Comparison of ENCODE assay signal across 8 cellular contexts in genomic region chr1:161905269-161905884, GRCh38.
DNase-seq lines count a peak whose midpoint lies in the region; ATAC-seq, FAIRE-seq and TF ChIP-seq lines count a peak whose summit lies in the region.

No MANE protein-coding gene starts in this region.

- ATAC-seq in GM18519 (IDR thresholded peaks at IDR 0.05; ENCODE audit: low FRiP score, unreplicated experiment) (no peak), GM21723 (IDR thresholded peaks at IDR 0.05; ENCODE audit: unreplicated experiment) (no peak)

- H3K9me2 ChIP-seq in PC-9 (ENCODE audit: insufficient read depth): no peaks in the 10 kb centered on the region; the same call in 1 of the 2 replicates

- WGBS in smooth muscle cell (ENCODE audit: low lambda C conversion rate): 98% methylated on average over 3 of the region's 3 CpGs

- DNase-seq in AG10803 (ENCODE audit: low read depth) (peak; percentile 17), GM19239 (ENCODE audit: insufficient read length, low spot score) (no peak), PC-9 (no peak), endothelial cell of umbilical vein (ENCODE audit: low read depth, low spot score) (peak; percentile 37), smooth muscle cell (lab: John Stamatoyannopoulos, UW; ENCODE audit: unreplicated experiment) (no peak), cerebellum (ENCODE audit: low spot score) (no peak)

- FAIRE-seq in GM19239 (lab: Jason Lieb, UNC): peak; percentile 53
- FAIRE-seq in endothelial cell of umbilical vein (lab: Jason Lieb, UNC): no peak

- H2AFZ ChIP-seq in PC-9 (no peak overlapping the region), endothelial cell of umbilical vein (ENCODE audit: low read depth, low read length) (no peak overlapping the region), smooth muscle cell (ENCODE audit: low read depth) (no peak overlapping the region)

- no TSS peak for BruUV-seq in PC-9 (replicated peaks; lab: Mats Ljungman, UMichigan)
- no TSS peak for BruUV-seq in endothelial cell of umbilical vein (replicated peaks; lab: Mats Ljungman, UMichigan)

- peak; percentile 41 for TF ChIP-seq CTCF in AG10803 (conservative IDR thresholded peaks at IDR 0.05; ENCODE audit: low read length)
- peak; percentile 67 for TF ChIP-seq CTCF in PC-9 (conservative IDR thresholded peaks at IDR 0.05)
- peak; percentile 32 to 39 for TF ChIP-seq CTCF in endothelial cell of umbilical vein (IDR thresholded peaks at IDR 0.05; ENCODE audit: extremely low read depth in 1 of 2, insufficient read depth in 1 of 2, low read depth in 1 of 2, low read length in 2 of 2)
- TF ChIP-seq CTCF in smooth muscle cell (IDR thresholded peaks at IDR 0.05; ENCODE audit: borderline replicate concordance, insufficient read depth, poor library complexity, severe bottlenecking): peak; percentile 39

- H3K27ac ChIP-seq in PC-9 (no peak overlapping the region), endothelial cell of umbilical vein (ENCODE audit: insufficient read depth, low read depth, low read length) (no peak overlapping the region), smooth muscle cell (ENCODE audit: low read depth) (no peak overlapping the region)

- no peaks in the 10 kb centered on the region for H4K20me1 ChIP-seq in PC-9 (ENCODE audit: insufficient read depth)
- no peaks in the 10 kb centered on the region for H4K20me1 ChIP-seq in endothelial cell of umbilical vein (replicated peaks; ENCODE audit: control insufficient read depth, extremely low read depth, insufficient read depth, low read length)
- no peaks in the 10 kb centered on the region for H4K20me1 ChIP-seq in smooth muscle cell (ENCODE audit: low read depth)

- intact Hi-C loops in PC-9 (cut with micrococcal nuclease; ENCODE audit: unreplicated experiment) (no loop called here), endothelial cell of umbilical vein (cut with micrococcal nuclease) (loop anchor here (2.0 kb wide), 1 partner anchor 57 kb away; no protein-coding TSS in a partner anchor)

- dilution Hi-C loops in endothelial cell of umbilical vein (cut with MboI; ENCODE audit: extremely low pct_ligation_motif_present, low sequenced_read_pairs): no loop called here

- H3F3A ChIP-seq in PC-9 (ENCODE audit: insufficient read depth, low read depth) (no peaks in the 10 kb centered on the region; the same call in 1 of the 2 replicates), smooth muscle cell (ENCODE audit: low read depth) (no peaks in the 10 kb centered on the region)

- H3K9me3 ChIP-seq in PC-9 (ENCODE audit: insufficient read depth, low read depth) (no peaks in the 10 kb centered on the region), endothelial cell of umbilical vein (replicated peaks; ENCODE audit: control insufficient read depth, insufficient read depth, low read length) (no peaks in the 10 kb centered on the region), smooth muscle cell (replicated peaks; ENCODE audit: low read depth) (no peaks in the 10 kb centered on the region)

- H3K79me2 ChIP-seq in PC-9 (ENCODE audit: low read depth): no peaks in the 10 kb centered on the region
- no peaks in the 10 kb centered on the region for H3K79me2 ChIP-seq in endothelial cell of umbilical vein (ENCODE audit: control insufficient read depth, insufficient read depth, low read length)
- no peaks in the 10 kb centered on the region for H3K79me2 ChIP-seq in smooth muscle cell (ENCODE audit: low read depth)

- CTCF ChIA-PET in PC-9 (lab: Charles Lee) (interaction anchor here (0.6 kb wide), 1 partner anchor 54 kb away, joined by 12 read pairs; no protein-coding TSS in a partner anchor), endothelial cell of umbilical vein (lab: Charles Lee) (interaction anchor here (0.9 to 2.1 kb wide), 8 partner anchors 13 to 132 kb away, joined by 3 to 8 read pairs (median 4); no protein-coding TSS in a partner anchor)

- no peaks in the 10 kb centered on the region for H3K4me1 ChIP-seq in PC-9 (replicated peaks; ENCODE audit: insufficient read depth)
- peaks cover 11% of the 10 kb centered on the region for H3K4me1 ChIP-seq in endothelial cell of umbilical vein (ENCODE audit: control insufficient read depth, extremely low read depth, insufficient read depth, low read length)
- H3K4me1 ChIP-seq in smooth muscle cell (ENCODE audit: low read depth): peaks cover 4% of the 10 kb centered on the region

- TF ChIP-seq POLR2A in endothelial cell of umbilical vein (IDR thresholded peaks at IDR 0.05; ENCODE audit: low read depth, low read length): no peak

- no peaks in the 10 kb centered on the region for H3K27me3 ChIP-seq in PC-9 (ENCODE audit: insufficient read depth, low read depth)
- H3K27me3 ChIP-seq in endothelial cell of umbilical vein (ENCODE audit: control insufficient read depth in 2 of 2, insufficient read depth in 2 of 2, low read length in 2 of 2): no peaks in the 10 kb centered on the region
- no peaks in the 10 kb centered on the region for H3K27me3 ChIP-seq in smooth muscle cell (ENCODE audit: low read depth)

- H3K9ac ChIP-seq in endothelial cell of umbilical vein (replicated peaks; ENCODE audit: extremely low read depth, insufficient read depth, low read length): no peak overlapping the region
- no peak overlapping the region for H3K9ac ChIP-seq in smooth muscle cell (ENCODE audit: low read depth)

- H3K4me2 ChIP-seq in PC-9: no peak overlapping the region
- H3K4me2 ChIP-seq in endothelial cell of umbilical vein (ENCODE audit: insufficient read depth, low read length): no peak overlapping the region
- H3K4me2 ChIP-seq in smooth muscle cell: no peak overlapping the region

- H3K9me1 ChIP-seq in endothelial cell of umbilical vein (replicated peaks; ENCODE audit: control insufficient read depth, extremely low read depth, insufficient read depth, low read length): no peaks in the 10 kb centered on the region

- H3K36me3 ChIP-seq in PC-9 (ENCODE audit: low read depth) (no peaks in the 10 kb centered on the region), endothelial cell of umbilical vein (ENCODE audit: control insufficient read depth in 2 of 2, extremely low read depth in 1 of 2, insufficient read depth in 2 of 2, low read length in 2 of 2) (no peaks in the 10 kb centered on the region), smooth muscle cell (ENCODE audit: low read depth) (no peaks in the 10 kb centered on the region)

- H3K4me3 ChIP-seq in AG10803 (ENCODE audit: low read length) (no peak overlapping the region), PC-9 (no peak overlapping the region), endothelial cell of umbilical vein (replicated peaks in 1 of 3; ENCODE audit: insufficient read depth in 1 of 3, low read depth in 1 of 3, low read length in 3 of 3) (no peak overlapping the region), smooth muscle cell (no peak overlapping the region)

- POLR2A ChIA-PET in PC-9 (lab: Charles Lee; ENCODE audit: unreplicated experiment): no interaction called here
- POLR2A ChIA-PET in endothelial cell of umbilical vein (lab: Charles Lee): no interaction called here

TF ChIP-seq in endothelial cell of umbilical vein, 7 proteins besides CTCF, POLR2A, EP300 and RAD21:
- no peak for TF ChIP-seq GATA2 (IDR thresholded peaks at IDR 0.05; ENCODE audit: insufficient read depth, insufficient read length, low read depth, low read length)
- TF ChIP-seq FOS (IDR thresholded peaks at IDR 0.05; ENCODE audit: borderline replicate concordance, insufficient read depth, low read length): no peak
- no peak for TF ChIP-seq MYC (IDR thresholded peaks at IDR 0.05; ENCODE audit: low read depth, low read length)
- TF ChIP-seq JUN (IDR thresholded peaks at IDR 0.05; ENCODE audit: borderline replicate concordance, insufficient read depth, insufficient read length, low read depth): no peak
- no peak for TF ChIP-seq MAX (IDR thresholded peaks at IDR 0.05; ENCODE audit: insufficient read depth, insufficient read length)
- no peak for TF ChIP-seq POLR2AphosphoS5 (IDR thresholded peaks at IDR 0.05; ENCODE audit: insufficient read depth, low read depth, low read length)
- TF ChIP-seq EZH2 (IDR thresholded peaks at IDR 0.05; ENCODE audit: borderline replicate concordance, low read depth, low read length, severe bottlenecking): no peak

Comparison
In these comparisons a context has a peak if more than half of its experiments do, and no peak if none do; other contexts are left out.
1. DNase-seq: peak in AG10803 (single experiment) and endothelial cell of umbilical vein (single experiment); none in GM19239 (single experiment), PC-9 (0 of 2), smooth muscle cell (single experiment) and cerebellum (single experiment).
2. Peak in every context shown above with its lines, with median percentiles within 50 percentile points of each other: CTCF ChIP-seq.